In the genomic region with DNA sequence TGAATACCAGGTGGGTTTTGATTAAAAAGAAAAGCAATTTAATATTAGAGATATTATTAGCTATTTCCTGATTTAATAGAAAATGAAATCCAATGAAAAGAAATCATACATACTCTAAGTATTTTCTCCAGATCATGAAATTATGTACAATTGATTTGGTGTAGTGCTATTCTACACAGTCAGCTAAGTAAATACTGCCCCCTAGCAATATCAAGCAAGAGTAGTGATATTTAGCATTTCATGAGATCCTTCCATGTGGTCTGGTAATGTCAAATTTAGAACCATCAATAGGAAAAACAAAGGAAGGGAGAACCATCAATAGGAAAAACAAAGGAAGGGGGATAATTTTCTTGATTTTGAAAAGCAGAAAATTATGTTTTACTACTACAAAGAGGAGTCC, we compare ENCODE assay signal across 8 cellular contexts.
A peak's percentile ranks its signal among the peaks of the same experiment; 100 is the strongest.
DNase-seq lines count a peak whose midpoint lies in the region; ATAC-seq and TF ChIP-seq lines count a peak whose summit lies in the region.

No MANE protein-coding gene starts in this region.

- H2AFZ ChIP-seq in IMR-90 (replicated peaks; ENCODE audit: low read length, poor library complexity), result no peak overlapping the region

- peak; percentile 55 for TF ChIP-seq RAD21 in IMR-90 (IDR thresholded peaks at IDR 0.05; ENCODE audit: low read length)

- CTCF ChIA-PET in IMR-90 (lab: Yijun Ruan, JAX), result interaction anchor here (0.8 to 1.2 kb wide), 4 partner anchors 11 to 488 kb away, joined by 3 read pairs; no protein-coding TSS in a partner anchor

- in situ Hi-C loops in IMR-90 (cut with MboI; ENCODE audit: low sequenced_read_pairs), result no loop called here

- H3K27me3 ChIP-seq in IMR-90 (ENCODE audit: control insufficient read depth, insufficient read depth, low read length) (no peaks in the 10 kb centered on the region), WERI-Rb-1 (ENCODE audit: insufficient read depth, low read depth, severe bottlenecking) (no peaks in the 10 kb centered on the region), left lung (no peaks in the 10 kb centered on the region)

- H3K18ac ChIP-seq in IMR-90 (ENCODE audit: low read depth, low read length), result no peak overlapping the region

- H3K27ac ChIP-seq in IMR-90 (ENCODE audit: insufficient read depth, low read length) (no peak overlapping the region), WERI-Rb-1 (no peak overlapping the region), left lung (no peak overlapping the region)

- H4K91ac ChIP-seq in IMR-90 (ENCODE audit: insufficient read depth, low read depth, low read length), result no peak overlapping the region

- no peak for TF ChIP-seq POLR2A in IMR-90 (IDR thresholded peaks at IDR 0.05; ENCODE audit: low read depth, low read length)

- no peak overlapping the region for H2BK20ac ChIP-seq in IMR-90 (ENCODE audit: low read depth, low read length)

- H3K23ac ChIP-seq in IMR-90 (ENCODE audit: low read depth, low read length), result no peak overlapping the region

- H3K9me3 ChIP-seq in IMR-90 (ENCODE audit: control insufficient read depth, insufficient read depth, low read length) (no peaks in the 10 kb centered on the region), WERI-Rb-1 (ENCODE audit: severe bottlenecking) (no peaks in the 10 kb centered on the region), left lung (no peaks in the 10 kb centered on the region)

- H4K8ac ChIP-seq in IMR-90 (ENCODE audit: low read depth in 2 of 2, low read length in 2 of 2), result no peak overlapping the region

- intact Hi-C loops in IMR-90 (cut with micrococcal nuclease) (loop anchor here (5.0 kb wide), 2 partner anchors 494 to 679 kb away; partner anchors contain the start of genes GSTCD and INTS12), left lung (cut with DNase I) (no loop called here)

- H3K36me3 ChIP-seq in IMR-90 (ENCODE audit: control insufficient read depth, insufficient read depth, low read length), result no peaks in the 10 kb centered on the region
- no peaks in the 10 kb centered on the region for H3K36me3 ChIP-seq in WERI-Rb-1
- no peaks in the 10 kb centered on the region for H3K36me3 ChIP-seq in left lung

- H3K4me1 ChIP-seq in IMR-90 (ENCODE audit: control insufficient read depth, insufficient read depth, low read length) (no peaks in the 10 kb centered on the region), left lung (no peaks in the 10 kb centered on the region)

- H2BK5ac ChIP-seq in IMR-90 (ENCODE audit: low read depth, low read length, poor library complexity, severe bottlenecking), result no peak overlapping the region

- H4K5ac ChIP-seq in IMR-90 (ENCODE audit: low read depth, low read length), result no peak overlapping the region

- H2AK5ac ChIP-seq in IMR-90 (ENCODE audit: low read depth, low read length), result no peak overlapping the region

- no peaks in the 10 kb centered on the region for H3K79me1 ChIP-seq in IMR-90 (ENCODE audit: low read depth in 1 of 2, low read length in 2 of 2)

- no peak overlapping the region for H3K14ac ChIP-seq in IMR-90 (replicated peaks; ENCODE audit: low read depth, low read length)

- dilution Hi-C loops in IMR-90 (cut with HindIII; ENCODE audit: low sequenced_read_pairs, unreplicated experiment), result no loop called here

- no peak overlapping the region for H3K56ac ChIP-seq in IMR-90 (ENCODE audit: extremely low read depth, insufficient read depth, low read length)

- peak; percentile 71 for ATAC-seq in IMR-90 (ENCODE audit: low read depth)
- peak; percentile 35 for ATAC-seq in left lung
- ATAC-seq in GM18517 (IDR thresholded peaks at IDR 0.05; ENCODE audit: unreplicated experiment), result no peak

- no peak overlapping the region for H3K4ac ChIP-seq in IMR-90 (ENCODE audit: low read depth, low read length)

- H3K9ac ChIP-seq in IMR-90 (ENCODE audit: low read depth, low read length), result no peak overlapping the region

- no TSS peak for BruUV-seq in IMR-90 (replicated peaks; lab: Mats Ljungman, UMichigan)

- POLR2A ChIA-PET in IMR-90 (lab: Charles Lee; ENCODE audit: unreplicated experiment), result interaction anchor here (0.6 kb wide), 1 partner anchor 492 kb away, joined by 5 read pairs; no protein-coding TSS in a partner anchor

- no peaks in the 10 kb centered on the region for H4K20me1 ChIP-seq in IMR-90 (ENCODE audit: insufficient read depth, low read length)

- no peaks in the 10 kb centered on the region for H3K9me1 ChIP-seq in IMR-90 (ENCODE audit: insufficient read depth, low read length)

- DNase-seq in DMS53 (lab: John Stamatoyannopoulos, UW) (peak; percentile 36), IMR-90 (peak; percentile 12), WERI-Rb-1 (no peak), left lung (no peak), NCI-H1436 treated with DMSO at 0.1 percent for 48 hours (lab: John Stamatoyannopoulos, UW) (no peak)
- no peak for DNase-seq in NK-92 treated with Interleukin-12 subunit alpha and Interleukin-12 subunit beta, amount 100 ng/mL, for 24 hours (lab: John Stamatoyannopoulos, UW)
- DNase-seq in stimulated activated CD4-positive, alpha-beta T cell treated with anti-CD3 and anti-CD28 coated beads, Interleukin-4, amount 100 ng/mL, for 24 hours, result no peak

- no peak overlapping the region for H2BK15ac ChIP-seq in IMR-90 (ENCODE audit: low read depth, low read length)

- no peak overlapping the region for H3K4me2 ChIP-seq in IMR-90 (ENCODE audit: low read depth, low read length)

- H3K4me3 ChIP-seq in IMR-90 (ENCODE audit: insufficient read depth, low read depth, low read length), result no peak overlapping the region
- H3K4me3 ChIP-seq in WERI-Rb-1 (ENCODE audit: low read depth, low read length), result no peak overlapping the region
- no peak overlapping the region for H3K4me3 ChIP-seq in left lung

- no peak overlapping the region for H2BK120ac ChIP-seq in IMR-90 (ENCODE audit: low read depth, low read length)

- H2AK9ac ChIP-seq in IMR-90 (replicated peaks; ENCODE audit: low read depth, low read length, poor library complexity), result no peak overlapping the region

- peak; percentile 46 for TF ChIP-seq CTCF in IMR-90 (conservative IDR thresholded peaks at IDR 0.05; ENCODE audit: low read depth, low read length)
- TF ChIP-seq CTCF in WERI-Rb-1 (IDR thresholded peaks at IDR 0.05; ENCODE audit: low read depth, low read length), result peak; percentile 33; the same call in 1 of the 2 replicates
- peak in 1 of 2 donors; percentile 35 for TF ChIP-seq CTCF in left lung (IDR thresholded peaks at IDR 0.05)

TF ChIP-seq in IMR-90, 13 proteins besides CTCF, POLR2A, EP300 and RAD21:
- TF ChIP-seq MAZ (IDR thresholded peaks at IDR 0.05; ENCODE audit: borderline replicate concordance, low read depth, low read length), result no peak
- TF ChIP-seq ELK1 (IDR thresholded peaks at IDR 0.05; ENCODE audit: borderline replicate concordance, low read depth, low read length), result no peak
- no peak for TF ChIP-seq MXI1 (IDR thresholded peaks at IDR 0.05; ENCODE audit: borderline replicate concordance, low read depth, low read length)
- TF ChIP-seq RFX5 (IDR thresholded peaks at IDR 0.05; ENCODE audit: low read depth, low read length), result no peak
- no peak for TF ChIP-seq MAFK (IDR thresholded peaks at IDR 0.05; ENCODE audit: low read depth, low read length)
- no peak for TF ChIP-seq CEBPB (IDR thresholded peaks at IDR 0.05; ENCODE audit: low read depth, low read length)
- no peak for TF ChIP-seq NFE2L2 (IDR thresholded peaks at IDR 0.05; ENCODE audit: low read depth, low read length)
- TF ChIP-seq FOS (IDR thresholded peaks at IDR 0.05; ENCODE audit: low read depth, low read length), result no peak
- TF ChIP-seq CHD1 (IDR thresholded peaks at IDR 0.05; ENCODE audit: low read depth, low read length), result no peak
- no peak for TF ChIP-seq RCOR1 (IDR thresholded peaks at IDR 0.05; ENCODE audit: insufficient replicate concordance, low read length)
- TF ChIP-seq BHLHE40 (IDR thresholded peaks at IDR 0.05; ENCODE audit: low read depth, low read length), result no peak
- no peak for TF ChIP-seq SMC3 (IDR thresholded peaks at IDR 0.05; ENCODE audit: low read depth, low read length)
- no peak for TF ChIP-seq USF2 (IDR thresholded peaks at IDR 0.05; ENCODE audit: low read depth, low read length)

Comparison
In these comparisons a context has a peak if more than half of its experiments do, and no peak if none do; other contexts are left out.
1. DNase-seq: peak in DMS53 (single experiment) and IMR-90 (single experiment); none in WERI-Rb-1 (single experiment), left lung (0 of 2), NCI-H1436 treated with DMSO at 0.1 percent for 48 hours (single experiment), NK-92 treated with Interleukin-12 subunit alpha and Interleukin-12 subunit beta, amount 100 ng/mL, for 24 hours (single experiment) and stimulated activated CD4-positive, alpha-beta T cell treated with anti-CD3 and anti-CD28 coated beads, Interleukin-4, amount 100 ng/mL, for 24 hours (single experiment).